ENCODE assay signal across 6 cellular contexts in genomic region chr17:76121932-76122383, GRCh38. TPM values are rescaled to one million over a fixed set of nuclear protein-coding genes. Genes with fewer than 3 reads are reported as not detected.
DNase-seq lines count a peak whose midpoint lies in the region; ATAC-seq and TF ChIP-seq lines count a peak whose summit lies in the region.

No MANE protein-coding gene starts in this region.

- peaks cover 15% of the 10 kb centered on the region for H3K4me1 Mint-ChIP-seq in T-helper 1 cell treated with Interleukin-12 subunit alpha and Interleukin-12 subunit beta and Interleukin-4 antibody, amounts not matched to agents 30 μg/mL and 1 μg/mL, for 36 hours (ENCODE audit: low read depth)
- peaks cover 55% of the 10 kb centered on the region for H3K4me1 Mint-ChIP-seq in stimulated activated naive CD8-positive, alpha-beta T cell treated with anti-CD3 and anti-CD28 coated beads, Interleukin-15, amount 100 ng/mL, for 72 hours

- H3K27me3 Mint-ChIP-seq in T-helper 1 cell treated with Interleukin-12 subunit alpha and Interleukin-12 subunit beta and Interleukin-4 antibody, amounts not matched to agents 30 μg/mL and 1 μg/mL, for 36 hours (ENCODE audit: low read depth): no peaks in the 10 kb centered on the region
- no peaks in the 10 kb centered on the region for H3K27me3 Mint-ChIP-seq in stimulated activated naive CD8-positive, alpha-beta T cell treated with anti-CD3 and anti-CD28 coated beads, Interleukin-15, amount 100 ng/mL, for 72 hours

- peak overlapping the region; percentile 45 for H3K27ac Mint-ChIP-seq in T-helper 1 cell treated with Interleukin-12 subunit alpha and Interleukin-12 subunit beta and Interleukin-4 antibody, amounts not matched to agents 30 μg/mL and 1 μg/mL, for 36 hours
- H3K27ac Mint-ChIP-seq in stimulated activated naive CD8-positive, alpha-beta T cell treated with anti-CD3 and anti-CD28 coated beads, Interleukin-15, amount 100 ng/mL, for 72 hours: peak overlapping the region; percentile 54 to 91

- peak; percentile 47 for ATAC-seq in stimulated activated naive CD8-positive, alpha-beta T cell treated with anti-CD3 and anti-CD28 coated beads, Interleukin-15, amount 100 ng/mL, for 72 hours

- DNase-seq in T-helper 1 cell (no peak), fibroblast of mammary gland (ENCODE audit: low read depth) (peak; percentile 11), SK-N-DZ (ENCODE audit: low spot score) (no peak), RPMI8226 (no peak)
- no peak for DNase-seq in stimulated activated naive CD8-positive, alpha-beta T cell treated with anti-CD3 and anti-CD28 coated beads, Interleukin-15, amount 100 ng/mL, for 72 hours

- no peaks in the 10 kb centered on the region for H3K36me3 Mint-ChIP-seq in T-helper 1 cell treated with Interleukin-12 subunit alpha and Interleukin-12 subunit beta and Interleukin-4 antibody, amounts not matched to agents 30 μg/mL and 1 μg/mL, for 36 hours (ENCODE audit: low read depth)

- no peak overlapping the region for H3K4me3 Mint-ChIP-seq in T-helper 1 cell treated with Interleukin-12 subunit alpha and Interleukin-12 subunit beta and Interleukin-4 antibody, amounts not matched to agents 30 μg/mL and 1 μg/mL, for 36 hours
- peak overlapping the region; percentile 61 to 75 for H3K4me3 Mint-ChIP-seq in stimulated activated naive CD8-positive, alpha-beta T cell treated with anti-CD3 and anti-CD28 coated beads, Interleukin-15, amount 100 ng/mL, for 72 hours

- peak overlapping the region; percentile 27 for H3K4me3 ChIP-seq in fibroblast of mammary gland (ENCODE audit: control insufficient read depth, low read depth, low read length)

- no peaks in the 10 kb centered on the region for H3K9me3 Mint-ChIP-seq in T-helper 1 cell treated with Interleukin-12 subunit alpha and Interleukin-12 subunit beta and Interleukin-4 antibody, amounts not matched to agents 30 μg/mL and 1 μg/mL, for 36 hours
- H3K9me3 Mint-ChIP-seq in stimulated activated naive CD8-positive, alpha-beta T cell treated with anti-CD3 and anti-CD28 coated beads, Interleukin-15, amount 100 ng/mL, for 72 hours: no peaks in the 10 kb centered on the region

- TF ChIP-seq CTCF in fibroblast of mammary gland (conservative IDR thresholded peaks at IDR 0.05; ENCODE audit: control insufficient read depth, insufficient read depth, low read depth, low read length): no peak

RNA-seq across cellular contexts. Expression of gene EXOC7, which starts 18.4 kb away (rescaled TPM):
- 57.8 and 63.1 TPM in 2 replicates for polyA plus RNA-seq in SK-N-DZ (2014; cell fraction: cytosol; rRNA removed)
- polyA plus RNA-seq in SK-N-DZ (2014; cell fraction: nucleus; rRNA removed): 161 and 177 TPM in 2 replicates

RNA-seq across cellular contexts. Expression of gene FOXJ1, which starts 19.1 kb away (rescaled TPM):
- 0.70 and 0.80 TPM in 2 replicates for polyA plus RNA-seq in SK-N-DZ (2014; cell fraction: cytosol; rRNA removed)
- polyA plus RNA-seq in SK-N-DZ (2014; cell fraction: nucleus; rRNA removed): 0.21 and 1.1 TPM in 2 replicates

RNA-seq across cellular contexts. Expression of gene ZACN, which starts 43.0 kb away (rescaled TPM):
- not detected in 2 replicates for polyA plus RNA-seq in SK-N-DZ (2014; cell fraction: cytosol; rRNA removed)
- 0.17 and 1.3 TPM in 2 replicates for polyA plus RNA-seq in SK-N-DZ (2014; cell fraction: nucleus; rRNA removed)

RNA-seq across cellular contexts. Expression of gene GALR2, which starts 47.4 kb away (rescaled TPM):
- polyA plus RNA-seq in SK-N-DZ (2014; cell fraction: cytosol; rRNA removed): 0.71 TPM in 1 of 2 replicates, not detected in the other
- 0.14 TPM in 1 of 2 replicates, not detected in the other for polyA plus RNA-seq in SK-N-DZ (2014; cell fraction: nucleus; rRNA removed)

RNA-seq across cellular contexts. Expression of gene SRP68, which starts 49.6 kb away (rescaled TPM):
- 31.3 and 32.5 TPM in 2 replicates for polyA plus RNA-seq in SK-N-DZ (2014; cell fraction: cytosol; rRNA removed)
- 29.9 and 44.1 TPM in 2 replicates for polyA plus RNA-seq in SK-N-DZ (2014; cell fraction: nucleus; rRNA removed)
